In genomic region chr12:57526477-57527126, GRCh38 we compare ENCODE assay signal across 22 cellular contexts. TPM values are rescaled to one million over a fixed set of nuclear protein-coding genes. Genes with fewer than 3 reads are reported as not detected.
A peak's percentile ranks its signal among the peaks of the same experiment; 100 is the strongest.
DNase-seq lines count a peak whose midpoint lies in the region; ATAC-seq and TF ChIP-seq lines count a peak whose summit lies in the region.
"Had no signal": no experiment of that assay in that cellular context is flagged by ENCODE, and none has a peak within 500 bp of the region (broad histone marks: within the 10 kb centered on the region; RNA-seq: fewer than 3 reads in every experiment).

No MANE protein-coding gene starts in this region.

- POLR2A ChIA-PET in HEK293 (lab: Yijun Ruan, JAX): interaction anchor here (1.4 kb wide), 1 partner anchor 9 kb away, joined by 4 read pairs; no protein-coding TSS in a partner anchor
- POLR2A ChIA-PET in activated naive CD8-positive, alpha-beta T cell treated with anti-CD3 and anti-CD28 coated beads, Interleukin-2, amount 10 ng/mL, durations not matched to agents 7 days and 5 days (lab: Charles Lee): interaction anchor here (1.2 kb wide), 1 partner anchor 12 kb away, joined by 3 read pairs; no protein-coding TSS in a partner anchor

- H3K36me3 ChIP-seq in HEK293 (ENCODE audit: control insufficient read depth in 2 of 2, insufficient read depth in 1 of 2, low read length in 2 of 2): peaks cover 8 to 75% of the 10 kb centered on the region in 2 experiments; a peak in 1 of 3 replicates

- no peak for DNase-seq in activated T-cell treated with anti-CD3 and anti-CD28 coated beads, Interleukin-2, amount 50 U/mL, for 72 hours
- no peak for DNase-seq in activated T-cell treated with anti-CD3 and anti-CD28 coated beads, Interleukin-2, amount 50 U/mL, for 1 hour
- no peak for DNase-seq in activated naive CD8-positive, alpha-beta T cell treated with anti-CD3 and anti-CD28 coated beads, Interleukin-2, amount 10 ng/mL, durations not matched to agents 7 days and 5 days
- DNase-seq in osteocyte (ENCODE audit: extremely low spot score, unreplicated experiment) (no peak), activated gamma-delta T cell treated with Interleukin-2 at 50 U/mL for 16 hours (no peak)
- DNase-seq in activated CD8-positive, alpha-beta memory T cell treated with anti-CD3 and anti-CD28 coated beads, Interleukin-2, amount 50 U/mL, for 4 hours: no peak
- DNase-seq: activated CD4-positive, alpha-beta T cell treated with anti-CD3 and anti-CD28 coated beads for 36 hours; anterior cingulate cortex; GOT3; KG1; kidney; lower lobe of right lung; NCI-H1436; NCI-H524; psoas muscle; stimulated activated CD4-positive, alpha-beta T cell treated with anti-CD3 and anti-CD28 coated beads, Interleukin-15, amount 100 ng/mL, for 24 hours had no signal

- H3K4me1 ChIP-seq in HEK293 (ENCODE audit: control insufficient read depth, insufficient read depth, low read length): peaks cover 6% of the 10 kb centered on the region

- peak overlapping the region; percentile 81 for H3K27ac Mint-ChIP-seq in activated T-cell treated with anti-CD3 and anti-CD28 coated beads, Interleukin-2, amount 50 U/mL, for 72 hours
- peak overlapping the region; percentile 64 for H3K27ac Mint-ChIP-seq in activated naive CD8-positive, alpha-beta T cell treated with anti-CD3 and anti-CD28 coated beads, Interleukin-2, amount 10 ng/mL, durations not matched to agents 7 days and 5 days
- peak overlapping the region; percentile 34 for H3K27ac Mint-ChIP-seq in osteocyte (ENCODE audit: unreplicated experiment)
- H3K27ac Mint-ChIP-seq: activated T-helper 2 cell treated with anti-CD3 and anti-CD28 coated beads, Interferon-gamma antibody, Interleukin-2, Interleukin-4, amounts not matched to agents 10 μg/mL and 5 μg/mL and 100 μg/mL, durations not matched to agents 14 hours and 24 hours and 36 hours; B cell had no signal

- H3K9me3 Mint-ChIP-seq in activated T-cell treated with anti-CD3 and anti-CD28 coated beads, Interleukin-2, amount 50 U/mL, for 72 hours: no peaks in the 10 kb centered on the region
- H3K9me3 Mint-ChIP-seq in activated naive CD8-positive, alpha-beta T cell treated with anti-CD3 and anti-CD28 coated beads, Interleukin-2, amount 10 ng/mL, durations not matched to agents 7 days and 5 days: no peaks in the 10 kb centered on the region
- no peaks in the 10 kb centered on the region for H3K9me3 Mint-ChIP-seq in osteocyte (ENCODE audit: unreplicated experiment)
- H3K9me3 Mint-ChIP-seq: activated T-helper 2 cell treated with anti-CD3 and anti-CD28 coated beads, Interferon-gamma antibody, Interleukin-2, Interleukin-4, amounts not matched to agents 10 μg/mL and 5 μg/mL and 100 μg/mL, durations not matched to agents 14 hours and 24 hours and 36 hours had no signal

- H3K27ac ChIP-seq in HEK293 (ENCODE audit: extremely low read depth, low read depth, low read length): no peak overlapping the region
- H3K27ac ChIP-seq: lower lobe of right lung, psoas muscle had no signal

- ATAC-seq in activated T-cell treated with anti-CD3 and anti-CD28 coated beads, Interleukin-2, amount 50 U/mL, for 72 hours (replicated peaks in 1 of 2): no peak
- no peak for ATAC-seq in activated naive CD8-positive, alpha-beta T cell treated with anti-CD3 and anti-CD28 coated beads, Interleukin-2, amount 10 ng/mL, durations not matched to agents 7 days and 5 days (ENCODE audit: low read depth)
- ATAC-seq in HG03520 (IDR thresholded peaks at IDR 0.05; ENCODE audit: unreplicated experiment): no peak
- ATAC-seq: A549; activated CD4-positive, alpha-beta T cell treated with anti-CD3 and anti-CD28 coated beads for 36 hours; lower lobe of right lung; psoas muscle had no signal

- H3K4me3 ChIP-seq in HEK293 (ENCODE audit: low read depth, low read length): no peak overlapping the region
- H3K4me3 ChIP-seq: A549, lower lobe of right lung, psoas muscle had no signal

- peaks cover 2 to 22% of the 10 kb centered on the region in 2 donors for H3K36me3 Mint-ChIP-seq in activated T-cell treated with anti-CD3 and anti-CD28 coated beads, Interleukin-2, amount 50 U/mL, for 72 hours (ENCODE audit: insufficient read depth in 2 of 2)
- H3K36me3 Mint-ChIP-seq in activated naive CD8-positive, alpha-beta T cell treated with anti-CD3 and anti-CD28 coated beads, Interleukin-2, amount 10 ng/mL, durations not matched to agents 7 days and 5 days: peaks cover 14% of the 10 kb centered on the region
- H3K36me3 Mint-ChIP-seq in osteocyte (ENCODE audit: unreplicated experiment): peaks cover 30% of the 10 kb centered on the region

- H3K4me3 Mint-ChIP-seq in activated T-cell treated with anti-CD3 and anti-CD28 coated beads, Interleukin-2, amount 50 U/mL, for 72 hours: no peak overlapping the region
- no peak overlapping the region for H3K4me3 Mint-ChIP-seq in activated naive CD8-positive, alpha-beta T cell treated with anti-CD3 and anti-CD28 coated beads, Interleukin-2, amount 10 ng/mL, durations not matched to agents 7 days and 5 days
- H3K4me3 Mint-ChIP-seq in osteocyte (ENCODE audit: unreplicated experiment): no peak overlapping the region
- H3K4me3 Mint-ChIP-seq: activated CD4-positive, alpha-beta T cell treated with anti-CD3 and anti-CD28 coated beads for 36 hours; B cell had no signal

- CTCF ChIA-PET in HEK293 (lab: Yijun Ruan, JAX): interaction anchor here (0.7 kb wide), 1 partner anchor 209 kb away, joined by 3 read pairs; no protein-coding TSS in a partner anchor

- H3K9me3 ChIP-seq in HEK293 (ENCODE audit: control insufficient read depth, insufficient read depth, low read depth, low read length): no peaks in the 10 kb centered on the region
- H3K9me3 ChIP-seq: A549, lower lobe of right lung, psoas muscle had no signal

- TF ChIP-seq CTCF in HEK293 (tag by site-specific recombination; IDR thresholded peaks at IDR 0.05) (no peak), osteocyte (IDR thresholded peaks at IDR 0.05) (no peak)

- H3K4me1 Mint-ChIP-seq in activated T-cell treated with anti-CD3 and anti-CD28 coated beads, Interleukin-2, amount 50 U/mL, for 72 hours (ENCODE audit: low read depth): peaks cover 32% of the 10 kb centered on the region
- H3K4me1 Mint-ChIP-seq in activated naive CD8-positive, alpha-beta T cell treated with anti-CD3 and anti-CD28 coated beads, Interleukin-2, amount 10 ng/mL, durations not matched to agents 7 days and 5 days: peaks cover 29% of the 10 kb centered on the region
- H3K4me1 Mint-ChIP-seq in osteocyte (ENCODE audit: unreplicated experiment): peaks cover 32% of the 10 kb centered on the region

- H3K27me3 Mint-ChIP-seq in activated T-cell treated with anti-CD3 and anti-CD28 coated beads, Interleukin-2, amount 50 U/mL, for 72 hours (ENCODE audit: low read depth): no peaks in the 10 kb centered on the region
- H3K27me3 Mint-ChIP-seq in activated naive CD8-positive, alpha-beta T cell treated with anti-CD3 and anti-CD28 coated beads, Interleukin-2, amount 10 ng/mL, durations not matched to agents 7 days and 5 days: no peaks in the 10 kb centered on the region
- no peaks in the 10 kb centered on the region for H3K27me3 Mint-ChIP-seq in osteocyte (ENCODE audit: unreplicated experiment)
- H3K27me3 Mint-ChIP-seq: activated CD4-positive, alpha-beta T cell treated with anti-CD3 and anti-CD28 coated beads for 36 hours; B cell had no signal

TF ChIP-seq in HEK293, 187 proteins besides CTCF, POLR2A, EP300 and RAD21:
- TF ChIP-seq GLIS2 (tag by site-specific recombination; IDR thresholded peaks at IDR 0.05) (peak; percentile 56), GLIS1 (tag by site-specific recombination; IDR thresholded peaks at IDR 0.05) (peak; percentile 85), ZNF792 (tag by site-specific recombination; IDR thresholded peaks at IDR 0.05) (no peak), ZNF398 (tag by site-specific recombination; IDR thresholded peaks at IDR 0.05) (peak; percentile 68)

RNA-seq across cellular contexts. Expression of gene MBD6, which starts 4.0 kb away (rescaled TPM):
- 100 to 1,000 TPM; 131 to 148 TPM for total RNA-seq in activated T-cell treated with anti-CD3 and anti-CD28 coated beads, Interleukin-2, amount 50 U/mL, for 72 hours
- total RNA-seq in activated naive CD8-positive, alpha-beta T cell treated with anti-CD3 and anti-CD28 coated beads, Interleukin-2, amount 10 ng/mL, durations not matched to agents 7 days and 5 days: 10 to 100 TPM; 94.2 to 96.7 TPM
- total RNA-seq in osteocyte: 104 and 105 TPM in 2 replicates

RNA-seq across cellular contexts. Expression of gene DDIT3, which starts 6.3 kb away (rescaled TPM):
- total RNA-seq in activated T-cell treated with anti-CD3 and anti-CD28 coated beads, Interleukin-2, amount 50 U/mL, for 72 hours: 10 to 100 TPM; 64.6 to 71.7 TPM
- 10 to 100 TPM; 34.4 to 37.2 TPM for total RNA-seq in activated naive CD8-positive, alpha-beta T cell treated with anti-CD3 and anti-CD28 coated beads, Interleukin-2, amount 10 ng/mL, durations not matched to agents 7 days and 5 days
- total RNA-seq in osteocyte: 89.9 and 95.7 TPM in 2 replicates

RNA-seq across cellular contexts. Expression of gene DCTN2, which starts 20.4 kb away (rescaled TPM):
- total RNA-seq in activated T-cell treated with anti-CD3 and anti-CD28 coated beads, Interleukin-2, amount 50 U/mL, for 72 hours: 10 to 100 TPM; 94.9 to 99.0 TPM
- 10 to 100 TPM; 81.0 to 84.4 TPM for total RNA-seq in activated naive CD8-positive, alpha-beta T cell treated with anti-CD3 and anti-CD28 coated beads, Interleukin-2, amount 10 ng/mL, durations not matched to agents 7 days and 5 days
- total RNA-seq in osteocyte: 149 and 155 TPM in 2 replicates

RNA-seq across cellular contexts. Expression of gene KIF5A, which starts 23.2 kb away (rescaled TPM):
- 1 to 10 TPM; 3.2 to 5.9 TPM for total RNA-seq in activated T-cell treated with anti-CD3 and anti-CD28 coated beads, Interleukin-2, amount 50 U/mL, for 72 hours
- total RNA-seq in activated naive CD8-positive, alpha-beta T cell treated with anti-CD3 and anti-CD28 coated beads, Interleukin-2, amount 10 ng/mL, durations not matched to agents 7 days and 5 days: 1 to 10 TPM; 1.4 to 1.6 TPM
- 0.43 and 0.73 TPM in 2 replicates for total RNA-seq in osteocyte
- total RNA-seq: HT-29 had no signal

RNA-seq across cellular contexts. Expression of gene MARS1, which starts 38.7 kb away (rescaled TPM):
- total RNA-seq in activated T-cell treated with anti-CD3 and anti-CD28 coated beads, Interleukin-2, amount 50 U/mL, for 72 hours: 100 to 1,000 TPM; 575 to 653 TPM
- 100 to 1,000 TPM; 293 to 306 TPM for total RNA-seq in activated naive CD8-positive, alpha-beta T cell treated with anti-CD3 and anti-CD28 coated beads, Interleukin-2, amount 10 ng/mL, durations not matched to agents 7 days and 5 days
- 364 and 401 TPM in 2 replicates for total RNA-seq in osteocyte
